Comparison of ENCODE assay signal across 16 cellular contexts in genomic region chr5:127373858-127374491, GRCh38.
DNase-seq lines count a peak whose midpoint lies in the region; ATAC-seq, FAIRE-seq and TF ChIP-seq lines count a peak whose summit lies in the region.
"Had no signal": no experiment of that assay in that cellular context is flagged by ENCODE, and none has a peak within 500 bp of the region (broad histone marks: within the 10 kb centered on the region; RNA-seq: fewer than 3 reads in every experiment).

No MANE protein-coding gene starts in this region.

- TF ChIP-seq CTCF in A549 (IDR thresholded peaks at IDR 0.05) (peak; percentile 16; the same call in 1 of the 3 replicates), GM13977 (IDR thresholded peaks at IDR 0.05; ENCODE audit: extremely low read depth, insufficient read depth, missing control alignments) (peak; percentile 19), OCI-LY7 (conservative IDR thresholded peaks at IDR 0.05; ENCODE audit: low read length) (peak; percentile 76), H1 (IDR thresholded peaks at IDR 0.05; ENCODE audit: control extremely low read depth in 1 of 3, insufficient read depth in 1 of 3, low read depth in 1 of 3, low read length in 3 of 3) (peak in 2 of 3 experiments; percentile 46 to 55; a peak in 2 of 4 replicates)

- H3K4me2 ChIP-seq in A549 (no peak overlapping the region), OCI-LY7 (ENCODE audit: low read length) (no peak overlapping the region), H1 (ENCODE audit: insufficient read depth in 1 of 2, low read depth in 2 of 2, low read length in 2 of 2) (no peak overlapping the region)
- H3K4me2 ChIP-seq: BLaER1 had no signal

- CTCF ChIA-PET in A549 (lab: Yijun Ruan, JAX): no interaction called here
- CTCF ChIA-PET in OCI-LY7 (lab: Charles Lee; ENCODE audit: unreplicated experiment): no interaction called here
- CTCF ChIA-PET in H1 (lab: Charles Lee; ENCODE audit: partially characterized antibody): interaction anchor here (0.8 to 3.8 kb wide), 35 partner anchors 8 to 121 kb away, joined by 3 to 17 read pairs (median 4); no protein-coding TSS in a partner anchor

- H2AFZ ChIP-seq in OCI-LY7 (ENCODE audit: low read length): no peak overlapping the region
- H2AFZ ChIP-seq in H1 (ENCODE audit: low read length): no peak overlapping the region
- H2AFZ ChIP-seq: GM23248, parathyroid adenoma had no signal

- DNase-seq in A549 (ENCODE audit: low read depth in 1 of 2, low spot score in 1 of 2) (peak in 1 of 2 experiments; percentile 9), GM13977 (ENCODE audit: low spot score) (no peak), OCI-LY7 (ENCODE audit: low spot score) (peak; percentile 13), H1 (ENCODE audit: low read depth in 1 of 2, low spot score in 2 of 2) (no peak), NCI-H2107 (lab: John Stamatoyannopoulos, UW) (no peak), H7 (no peak)
- DNase-seq: adrenal gland, GM23248, left cardiac atrium, NCI-H2029 treated with DMSO at 0.1 percent for 48 hours, uterus had no signal

- no peak overlapping the region for H4K91ac ChIP-seq in H1 (replicated peaks; ENCODE audit: insufficient read length, low read length)

- no peak overlapping the region for H3K56ac ChIP-seq in H1 (replicated peaks; ENCODE audit: insufficient read length, low read depth, low read length)

- H3K14ac ChIP-seq in H1 (ENCODE audit: insufficient read length): no peak overlapping the region

- ATAC-seq in A549 (no peak), GM18907 (IDR thresholded peaks at IDR 0.05; ENCODE audit: unreplicated experiment) (no peak), GM21526 (IDR thresholded peaks at IDR 0.05; ENCODE audit: low FRiP score, unreplicated experiment) (no peak)
- ATAC-seq: left cardiac atrium had no signal

- no peak overlapping the region; the same call in 1 of the 2 replicates for H4K8ac ChIP-seq in H1 (ENCODE audit: extremely low read depth, insufficient read depth, low read length)

- H2BK15ac ChIP-seq in H1 (ENCODE audit: low read length): no peak overlapping the region

- intact Hi-C loops in OCI-LY7 (cut with micrococcal nuclease; ENCODE audit: unreplicated experiment): no loop called here

- H3K18ac ChIP-seq in H1 (ENCODE audit: extremely low read depth, low read length): no peak overlapping the region

- H3K9me2 ChIP-seq in OCI-LY7 (ENCODE audit: insufficient read depth, low read length): no peaks in the 10 kb centered on the region

- no peak overlapping the region for H3K4me3 ChIP-seq in A549
- H3K4me3 ChIP-seq in OCI-LY7 (ENCODE audit: low read depth, low read length, poor library complexity, severe bottlenecking): no peak overlapping the region
- H3K4me3 ChIP-seq in H1 (ENCODE audit: extremely low read depth in 1 of 4, insufficient read depth in 2 of 4, low read depth in 3 of 4, low read length in 4 of 4): no peak overlapping the region
- H3K4me3 ChIP-seq in H7 (ENCODE audit: insufficient read depth, low read depth, low read length): no peak overlapping the region
- H3K4me3 ChIP-seq: adrenal gland, BLaER1, GM23248, SK-N-MC, uterus had no signal

- H3K9me3 ChIP-seq in A549 (no peaks in the 10 kb centered on the region), OCI-LY7 (ENCODE audit: low read length) (no peaks in the 10 kb centered on the region), H1 (ENCODE audit: insufficient read depth in 2 of 2, low read depth in 1 of 2, low read length in 1 of 2) (peaks cover 0 to 8% of the 10 kb centered on the region in 2 experiments; a peak in 1 of 4 replicates)
- H3K9me3 ChIP-seq: adrenal gland, BLaER1, uterus had no signal

- in situ Hi-C loops in GM13977 (cut with MboI; ENCODE audit: low pct_unique_long_range_greater_than_20kb, low sequenced_read_pairs, unreplicated experiment): no loop called here

- no peak overlapping the region for H3K27ac ChIP-seq in A549
- no peak overlapping the region for H3K27ac ChIP-seq in OCI-LY7 (ENCODE audit: low read depth, low read length, poor library complexity, severe bottlenecking)
- H3K27ac ChIP-seq in H1 (ENCODE audit: low read depth, low read length): no peak overlapping the region
- H3K27ac ChIP-seq: adrenal gland, BLaER1, GM23248, parathyroid adenoma, SK-N-MC, uterus had no signal

- H3K36me3 ChIP-seq in OCI-LY7 (ENCODE audit: insufficient read depth, low read length) (no peaks in the 10 kb centered on the region), H1 (ENCODE audit: control insufficient read depth in 2 of 4, insufficient read depth in 4 of 4, low read length in 3 of 4) (peaks cover 0 to 11% (median 1%) of the 10 kb centered on the region in 4 experiments; a peak in 3 of 8 replicates), H7 (replicated peaks; ENCODE audit: control insufficient read depth, insufficient read depth, low read length) (peaks cover 1% of the 10 kb centered on the region)
- H3K36me3 ChIP-seq: adrenal gland, BLaER1, uterus had no signal

- H3K79me1 ChIP-seq in H1 (ENCODE audit: low read depth, low read length): no peaks in the 10 kb centered on the region

- TF ChIP-seq RAD21 in A549 (conservative IDR thresholded peaks at IDR 0.05 in 1 of 2, IDR thresholded peaks at IDR 0.05 in 1 of 2): peak in 1 of 2 experiments; percentile 23; a peak in 1 of 5 replicates
- peak; percentile 53 to 62 for TF ChIP-seq RAD21 in H1 (IDR thresholded peaks at IDR 0.05 in 1 of 2, conservative IDR thresholded peaks at IDR 0.05 in 1 of 2; ENCODE audit: low read depth in 2 of 2, low read length in 2 of 2)

- H2BK20ac ChIP-seq in H1 (ENCODE audit: low read length): no peak overlapping the region

- no peak overlapping the region for H3K23ac ChIP-seq in H1 (ENCODE audit: insufficient read length)

- no peak overlapping the region for H2BK5ac ChIP-seq in H1 (ENCODE audit: low read depth, low read length)

- H2BK120ac ChIP-seq in H1 (replicated peaks; ENCODE audit: low read depth, low read length): no peak overlapping the region

- H4K20me1 ChIP-seq in OCI-LY7 (ENCODE audit: insufficient read depth, low read length): no peaks in the 10 kb centered on the region
- H4K20me1 ChIP-seq in H1 (replicated peaks in 1 of 2; ENCODE audit: control insufficient read depth in 1 of 2, insufficient read depth in 2 of 2, low read length in 2 of 2): no peaks in the 10 kb centered on the region
- H4K20me1 ChIP-seq: BLaER1 had no signal

- no peak overlapping the region for H2AK5ac ChIP-seq in H1 (ENCODE audit: low read depth, low read length)

- no peaks in the 10 kb centered on the region for H3K23me2 ChIP-seq in H1 (ENCODE audit: low read depth, low read length)

- POLR2A ChIA-PET in A549 (lab: Yijun Ruan, JAX) (no interaction called here), OCI-LY7 (lab: Charles Lee) (no interaction called here), H1 (lab: Charles Lee; ENCODE audit: partially characterized antibody) (interaction anchor here (0.5 kb wide), 1 partner anchor 778 kb away, joined by 5 read pairs; no protein-coding TSS in a partner anchor)

- H3K27me3 ChIP-seq in H1 (replicated peaks in 1 of 4; ENCODE audit: control insufficient read depth in 3 of 4, extremely low read depth in 1 of 4, insufficient read depth in 3 of 4, low read length in 3 of 4) (no peaks in the 10 kb centered on the region), H7 (ENCODE audit: control insufficient read depth, insufficient read depth, low read length) (no peaks in the 10 kb centered on the region)
- H3K27me3 ChIP-seq: adrenal gland, BLaER1, uterus had no signal

- TF ChIP-seq EP300 in A549 (IDR thresholded peaks at IDR 0.05) (no peak), H1 (IDR thresholded peaks at IDR 0.05; ENCODE audit: borderline replicate concordance in 1 of 2, low read depth in 2 of 2, low read length in 2 of 2) (no peak)

- no peak overlapping the region for H3K9ac ChIP-seq in H1 (replicated peaks in 1 of 4; ENCODE audit: extremely low read depth in 1 of 4, low read depth in 3 of 4, low read length in 3 of 4)
- H3K9ac ChIP-seq: BLaER1, GM23248, parathyroid adenoma had no signal

- 21% methylated on average over 6 of the region's 6 CpGs for WGBS in A549 (ENCODE audit: missing lambda C conversion rate)
- 85% methylated on average over 6 of the region's 6 CpGs; no CpG with 5 or more reads in 1 of the 2 experiments for WGBS in H1 (ENCODE audit: extremely low coverage in 1 of 2, insufficient coverage in 1 of 2, insufficient read length in 1 of 2, insufficient replicate concordance in 2 of 2, low coverage in 1 of 2, low lambda C conversion rate in 2 of 2, missing lambda C conversion rate in 1 of 2), 2 experiments

- no peak overlapping the region for H2BK12ac ChIP-seq in H1 (ENCODE audit: low read depth, low read length)

- no peak overlapping the region for H3K4ac ChIP-seq in H1 (replicated peaks; ENCODE audit: insufficient read length, low read depth, low read length)

- TF ChIP-seq POLR2A in A549 (IDR thresholded peaks at IDR 0.05; ENCODE audit: low read length) (no peak), H1 (IDR thresholded peaks at IDR 0.05; ENCODE audit: control extremely low read depth in 1 of 2, low read depth in 2 of 2, low read length in 2 of 2) (no peak)

- H4K5ac ChIP-seq in H1 (ENCODE audit: insufficient read length, low read depth, low read length): no peak overlapping the region

- no peaks in the 10 kb centered on the region for H3K79me2 ChIP-seq in OCI-LY7 (ENCODE audit: insufficient read depth, low read depth, low read length)
- no peaks in the 10 kb centered on the region for H3K79me2 ChIP-seq in H1 (ENCODE audit: control insufficient read depth in 1 of 2, insufficient read depth in 2 of 2, low read length in 2 of 2)
- H3K79me2 ChIP-seq: parathyroid adenoma had no signal

- BruUV-seq in OCI-LY7 (replicated peaks; lab: Mats Ljungman, UMichigan): no TSS peak

- no peaks in the 10 kb centered on the region for H3K4me1 ChIP-seq in A549
- no peaks in the 10 kb centered on the region for H3K4me1 ChIP-seq in OCI-LY7 (ENCODE audit: insufficient read depth, low read length, poor library complexity, severe bottlenecking)
- H3K4me1 ChIP-seq in H1 (replicated peaks in 1 of 4; ENCODE audit: control insufficient read depth in 3 of 4, insufficient read depth in 4 of 4, low read length in 3 of 4): peaks cover 0 to 4% (median 0%) of the 10 kb centered on the region in 4 experiments; a peak in 2 of 7 replicates
- H3K4me1 ChIP-seq: adrenal gland, BLaER1, parathyroid adenoma, uterus had no signal

- FAIRE-seq in A549 (lab: Jason Lieb, UNC): no peak
- no peak for FAIRE-seq in H1 (lab: Jason Lieb, UNC)

TF ChIP-seq in H1, 55 proteins besides CTCF, POLR2A, EP300 and RAD21 (continues in another document):
- TF ChIP-seq KDM1A (IDR thresholded peaks at IDR 0.05; ENCODE audit: borderline replicate concordance, low read length) (peak; percentile 52; the same call in 1 of the 2 replicates), MAX (IDR thresholded peaks at IDR 0.05) (no peak), SP1 (IDR thresholded peaks at IDR 0.05; ENCODE audit: low read depth, low read length) (no peak), NRF1 (IDR thresholded peaks at IDR 0.05; ENCODE audit: low read depth, low read length) (no peak), KDM5A (IDR thresholded peaks at IDR 0.05; ENCODE audit: low read length) (no peak), CEBPB (IDR thresholded peaks at IDR 0.05; ENCODE audit: low read depth, low read length) (no peak), CBX8 (IDR thresholded peaks at IDR 0.05; ENCODE audit: borderline replicate concordance, low read depth, low read length) (no peak)

Comparison
In these comparisons a context has a peak if more than half of its experiments do, and no peak if none do; other contexts are left out.
1. CTCF ChIP-seq: peak in every context shown above with its lines; median percentile 76 in OCI-LY7; 50 in H1; 19 in GM13977; 16 in A549.
2. Of the 18 proteins assayed by ChIP-seq in both H1 and A549: peak only in H1: KDM1A; only in A549: none; in both: CTCF; in neither: 15; mixed calls (peak in some experiments, not most) for 1.